Comparison of ENCODE assay signal across 9 cellular contexts in the genomic region with DNA sequence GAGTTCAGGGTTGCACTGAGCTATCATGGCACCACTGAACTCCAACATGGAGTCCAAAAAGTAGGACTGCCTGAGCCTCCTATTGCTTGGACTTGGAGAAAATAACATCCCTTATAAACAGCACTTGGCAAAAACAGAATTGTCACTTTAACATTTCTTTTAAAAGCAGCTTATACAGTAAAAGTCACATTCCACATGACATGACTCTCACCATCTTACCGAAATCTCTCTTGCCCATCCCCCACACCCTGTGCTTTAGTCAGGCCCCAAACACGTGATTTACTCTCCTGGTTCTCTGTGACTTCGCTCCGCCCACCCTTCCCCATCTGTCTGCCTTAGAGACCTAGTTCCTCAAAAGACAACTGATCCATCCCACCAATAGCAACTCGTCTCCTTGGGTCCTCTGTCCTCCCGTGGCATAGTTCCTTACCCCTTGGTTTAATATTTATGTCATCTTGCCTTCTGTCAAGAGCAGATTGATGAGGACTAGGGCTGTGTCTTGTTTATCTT. TPM values are rescaled to one million over a fixed set of nuclear protein-coding genes. Genes with fewer than 3 reads are reported as not detected.
DNase-seq lines count a peak whose midpoint lies in the region; ATAC-seq and TF ChIP-seq lines count a peak whose summit lies in the region.
"Had no signal": no experiment of that assay in that cellular context is flagged by ENCODE, and none has a peak within 500 bp of the region (broad histone marks: within the 10 kb centered on the region; RNA-seq: fewer than 3 reads in every experiment).

No MANE protein-coding gene starts in this region.

- peak overlapping the region; percentile 45 for H3K27ac Mint-ChIP-seq in activated CD8-positive, alpha-beta memory T cell treated with anti-CD3 and anti-CD28 coated beads, Interleukin-2, amount 10 ng/mL, durations not matched to agents 7 days and 5 days

- H3K4me1 Mint-ChIP-seq in activated CD8-positive, alpha-beta memory T cell treated with anti-CD3 and anti-CD28 coated beads, Interleukin-2, amount 10 ng/mL, durations not matched to agents 7 days and 5 days, result peaks cover 70% of the 10 kb centered on the region

- peak overlapping the region in 1 of 10 donors; percentile 57 for H3K27ac ChIP-seq in heart right ventricle
- H3K27ac ChIP-seq: A549 had no signal

- H3K27me3 Mint-ChIP-seq in activated CD8-positive, alpha-beta memory T cell treated with anti-CD3 and anti-CD28 coated beads, Interleukin-2, amount 10 ng/mL, durations not matched to agents 7 days and 5 days, result peaks cover 5% of the 10 kb centered on the region

- CTCF ChIA-PET in activated CD8-positive, alpha-beta memory T cell treated with anti-CD3 and anti-CD28 coated beads, Interleukin-2, amount 10 ng/mL, durations not matched to agents 7 days and 5 days (lab: Charles Lee), result no interaction called here

- H3K4me1 ChIP-seq in heart right ventricle, result peaks cover 26 to 89% (median 77%) of the 10 kb centered on the region in 9 donors

- intact Hi-C loops in heart right ventricle (cut with DNase I), result loop anchor here in 1 of 10 donors (5.0 kb wide), 1 partner anchor 50 kb away; no protein-coding TSS in a partner anchor

- no peaks in the 10 kb centered on the region for H3K9me3 ChIP-seq in heart right ventricle
- H3K9me3 ChIP-seq: A549 had no signal

- no peaks in the 10 kb centered on the region for H3K9me3 Mint-ChIP-seq in activated CD8-positive, alpha-beta memory T cell treated with anti-CD3 and anti-CD28 coated beads, Interleukin-2, amount 10 ng/mL, durations not matched to agents 7 days and 5 days (ENCODE audit: low read depth)

- no peaks in the 10 kb centered on the region for H3K27me3 ChIP-seq in heart right ventricle

- peaks cover 65% of the 10 kb centered on the region for H3K36me3 Mint-ChIP-seq in activated CD8-positive, alpha-beta memory T cell treated with anti-CD3 and anti-CD28 coated beads, Interleukin-2, amount 10 ng/mL, durations not matched to agents 7 days and 5 days

- no peak overlapping the region for H3K4me3 Mint-ChIP-seq in activated CD8-positive, alpha-beta memory T cell treated with anti-CD3 and anti-CD28 coated beads, Interleukin-2, amount 10 ng/mL, durations not matched to agents 7 days and 5 days

- TF ChIP-seq CTCF in heart right ventricle (IDR thresholded peaks at IDR 0.05), result no peak

- H3K36me3 ChIP-seq in heart right ventricle, result peaks cover 0 to 63% (median 15%) of the 10 kb centered on the region in 9 donors

- ATAC-seq in activated CD8-positive, alpha-beta memory T cell treated with anti-CD3 and anti-CD28 coated beads, Interleukin-2, amount 10 ng/mL, durations not matched to agents 7 days and 5 days, result no peak
- ATAC-seq in heart right ventricle, result no peak
- no peak for ATAC-seq in HG03097 (IDR thresholded peaks at IDR 0.05; ENCODE audit: low FRiP score, unreplicated experiment)
- no peak for ATAC-seq in HG02571 (IDR thresholded peaks at IDR 0.05; ENCODE audit: unreplicated experiment)
- ATAC-seq: A549 had no signal

- 58 to 59% methylated on average over 6 of the region's 6 CpGs for WGBS in heart right ventricle, 2 donors

- no peak for DNase-seq in activated CD8-positive, alpha-beta memory T cell treated with anti-CD3 and anti-CD28 coated beads, Interleukin-2, amount 10 ng/mL, durations not matched to agents 7 days and 5 days
- no peak for DNase-seq in activated CD8-positive, alpha-beta memory T cell treated with anti-CD3 and anti-CD28 coated beads for 24 hours
- peak; percentile 33 to 44 for DNase-seq in activated CD4-positive, alpha-beta T cell treated with anti-CD3 and anti-CD28 coated beads, Interleukin-2, amount 50 U/mL, for 4 hours
- DNase-seq in heart right ventricle (peak; percentile 40 to 56), NCI-H2029 treated with DMSO at 0.1 percent for 48 hours (lab: John Stamatoyannopoulos, UW) (no peak)
- DNase-seq in stimulated activated CD4-positive, alpha-beta T cell treated with anti-CD3 and anti-CD28 coated beads, Interleukin-2, amount 100 ng/mL, for 48 hours, result peak; percentile 33 to 38

- H3K4me3 ChIP-seq in heart right ventricle, result no peak overlapping the region
- H3K4me3 ChIP-seq: A549 had no signal

RNA-seq across cellular contexts. Expression of a gene that starts 4.6 kb away (rescaled TPM):
- 100 to 1,000 TPM; 134 to 152 TPM for total RNA-seq in activated CD8-positive, alpha-beta memory T cell treated with anti-CD3 and anti-CD28 coated beads, Interleukin-2, amount 10 ng/mL, durations not matched to agents 7 days and 5 days
- 10 to 100 TPM; 44.0 to 72.5 (median 50.2) TPM for total RNA-seq in heart right ventricle
- polyA plus RNA-seq in heart right ventricle, result 10 to 100 TPM; 42.8 to 59.6 TPM

RNA-seq across cellular contexts. Expression of a gene that starts 4.9 kb away (rescaled TPM):
- 100 to 1,000 TPM; 110 to 125 TPM for total RNA-seq in activated CD8-positive, alpha-beta memory T cell treated with anti-CD3 and anti-CD28 coated beads, Interleukin-2, amount 10 ng/mL, durations not matched to agents 7 days and 5 days
- total RNA-seq in heart right ventricle, result 10 to 100 TPM; 34.4 to 70.4 (median 45.9) TPM
- 10 to 100 TPM; 30.8 to 80.3 TPM for polyA plus RNA-seq in heart right ventricle

RNA-seq across cellular contexts. Expression of a gene that starts 52.9 kb away (rescaled TPM):
- total RNA-seq in activated CD8-positive, alpha-beta memory T cell treated with anti-CD3 and anti-CD28 coated beads, Interleukin-2, amount 10 ng/mL, durations not matched to agents 7 days and 5 days, result 10 to 100 TPM; 49.1 to 49.7 TPM
- 100 to 1,000 TPM; 122 to 173 (median 133) TPM for total RNA-seq in heart right ventricle
- polyA plus RNA-seq in heart right ventricle, result 100 to 1,000 TPM; 263 to 658 TPM

RNA-seq across cellular contexts. Expression of a gene that starts 53.4 kb away (rescaled TPM):
- 1 to 10 TPM; 1.0 to 2.4 TPM for total RNA-seq in activated CD8-positive, alpha-beta memory T cell treated with anti-CD3 and anti-CD28 coated beads, Interleukin-2, amount 10 ng/mL, durations not matched to agents 7 days and 5 days
- 1 to 10 TPM; 3.3 to 7.6 (median 4.2) TPM for total RNA-seq in heart right ventricle
- 10 to 100 TPM in 1 of 2 donors, 1 to 10 TPM in 1; 6.3 to 13.2 TPM for polyA plus RNA-seq in heart right ventricle

RNA-seq across cellular contexts. Expression of a gene that starts 59.7 kb away (rescaled TPM):
- under 1 TPM; 0.28 to 0.79 TPM for total RNA-seq in activated CD8-positive, alpha-beta memory T cell treated with anti-CD3 and anti-CD28 coated beads, Interleukin-2, amount 10 ng/mL, durations not matched to agents 7 days and 5 days
- total RNA-seq in heart right ventricle, result under 1 TPM in 7 of 10 donors, not detected in 3; 0.07 to 0.68 (median 0.27) TPM
- under 1 TPM in 1 of 2 donors, not detected in 1; 0.14 TPM for polyA plus RNA-seq in heart right ventricle

Comparison
In these comparisons a context has a peak if more than half of its experiments do, and no peak if none do; other contexts are left out.
1. DNase-seq: peak in activated CD4-positive, alpha-beta T cell treated with anti-CD3 and anti-CD28 coated beads, Interleukin-2, amount 50 U/mL, for 4 hours (2 of 2), heart right ventricle (2 of 2) and stimulated activated CD4-positive, alpha-beta T cell treated with anti-CD3 and anti-CD28 coated beads, Interleukin-2, amount 100 ng/mL, for 48 hours (2 of 2); none in activated CD8-positive, alpha-beta memory T cell treated with anti-CD3 and anti-CD28 coated beads, Interleukin-2, amount 10 ng/mL, durations not matched to agents 7 days and 5 days (single experiment), activated CD8-positive, alpha-beta memory T cell treated with anti-CD3 and anti-CD28 coated beads for 24 hours (single experiment) and NCI-H2029 treated with DMSO at 0.1 percent for 48 hours (single experiment).